In the genomic region with DNA sequence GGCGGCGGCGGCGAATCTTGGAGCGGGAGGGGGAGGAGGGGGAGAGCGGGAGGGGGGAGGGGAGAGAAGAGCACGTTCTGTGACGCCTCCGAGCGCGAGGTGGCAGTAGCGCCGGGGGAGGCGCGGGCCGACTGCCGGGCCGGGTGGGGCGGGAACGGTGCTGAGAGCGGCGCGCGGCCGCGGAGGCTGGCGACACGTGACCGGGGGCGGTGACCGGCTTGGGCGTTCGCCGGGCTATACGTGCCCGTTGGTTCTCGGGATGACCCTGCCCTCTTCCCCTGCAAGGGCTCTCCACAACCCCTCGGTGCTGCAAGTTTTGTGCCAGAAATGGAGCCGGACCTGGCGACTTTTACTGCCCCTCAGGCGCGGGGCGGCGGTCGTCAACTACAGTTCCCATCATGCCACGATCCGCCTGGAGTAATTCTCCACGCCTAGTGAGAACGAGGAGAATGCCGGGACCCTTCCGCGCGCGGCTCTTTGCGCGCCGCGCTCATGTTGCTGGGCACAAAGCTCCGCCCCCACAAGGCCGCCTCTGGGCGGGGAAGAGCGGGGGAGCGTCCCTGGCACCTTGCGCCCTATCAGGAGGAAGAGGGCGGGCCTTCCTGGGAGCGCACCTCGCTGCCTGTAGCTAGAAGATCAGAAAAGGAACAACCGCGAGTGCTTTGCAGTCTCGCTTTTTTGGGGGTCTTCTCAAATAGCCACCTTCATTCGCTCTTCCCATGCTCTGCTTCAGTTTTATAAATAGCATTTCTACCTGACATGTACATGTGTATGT, we compare ENCODE assay signal across 8 cellular contexts. TPM values are rescaled to one million over a fixed set of nuclear protein-coding genes. Genes with fewer than 3 reads are reported as not detected.
DNase-seq lines count a peak whose midpoint lies in the region; ATAC-seq and TF ChIP-seq lines count a peak whose summit lies in the region.

TSS of gene KPNA3 (minus strand) at position 133 of the 775 bp plus-strand sequence. CDS start 176 bp downstream, outside the sequence.

- peak within 1 kb of the TSS; percentile 97 for H3K27ac Mint-ChIP-seq in activated naive CD8-positive, alpha-beta T cell

- H3K9me3 ChIP-seq in osteoblast (ENCODE audit: low read depth, low read length), result no peaks in the 10 kb centered on the region
- H3K9me3 ChIP-seq in thoracic aorta, result no peaks in the 10 kb centered on the region

- peaks cover 27% of the 10 kb centered on the region for H4K20me1 ChIP-seq in osteoblast (ENCODE audit: insufficient read depth, low read length)

- H3K36me3 Mint-ChIP-seq in activated naive CD8-positive, alpha-beta T cell, result peaks cover 6% of the 10 kb centered on the region

- H3K27me3 ChIP-seq in osteoblast (ENCODE audit: insufficient read depth, low read length), result no peaks in the 10 kb centered on the region
- H3K27me3 ChIP-seq in thoracic aorta (replicated peaks; ENCODE audit: insufficient read depth), result no peaks in the 10 kb centered on the region

- peak within 1 kb of the TSS; percentile 98 for H3K4me3 Mint-ChIP-seq in activated naive CD8-positive, alpha-beta T cell

- H3K4me2 ChIP-seq in osteoblast (ENCODE audit: insufficient read depth, low read length), result peak within 1 kb of the TSS; percentile 96

- no peaks in the 10 kb centered on the region for H3K9me3 Mint-ChIP-seq in activated naive CD8-positive, alpha-beta T cell (ENCODE audit: low read depth)

- H2AFZ ChIP-seq in osteoblast (ENCODE audit: low read length), result peak within 1 kb of the TSS; percentile 98

- H3K4me3 ChIP-seq in GM12865 (ENCODE audit: low read depth, low read length) (peak within 1 kb of the TSS; percentile 69), osteoblast (ENCODE audit: insufficient read depth, low read length) (peak within 1 kb of the TSS; percentile 81), thoracic aorta (peak within 1 kb of the TSS; percentile 93)

- H3K4me1 ChIP-seq in osteoblast (ENCODE audit: insufficient read depth, low read length) (peaks cover 18% of the 10 kb centered on the region), thoracic aorta (ENCODE audit: control insufficient read depth in 1 of 2, low read depth in 2 of 2) (peaks cover 13 to 23% of the 10 kb centered on the region in 2 donors)

- H3K27ac ChIP-seq in osteoblast (ENCODE audit: low read depth, low read length), result peak within 1 kb of the TSS; percentile 86
- peak within 1 kb of the TSS; percentile 92 to 93 for H3K27ac ChIP-seq in thoracic aorta

- H3K27me3 Mint-ChIP-seq in activated naive CD8-positive, alpha-beta T cell, result peaks cover 5% of the 10 kb centered on the region

- no peaks in the 10 kb centered on the region for H3K36me3 ChIP-seq in osteoblast (ENCODE audit: insufficient read depth, low read length)
- no peaks in the 10 kb centered on the region for H3K36me3 ChIP-seq in thoracic aorta

- H3K4me1 Mint-ChIP-seq in activated naive CD8-positive, alpha-beta T cell (ENCODE audit: low read depth), result peaks cover 37% of the 10 kb centered on the region

- ATAC-seq in HG02642 (IDR thresholded peaks at IDR 0.05; ENCODE audit: poor library complexity, unreplicated experiment), result peak; percentile 90
- peak; percentile 93 for ATAC-seq in thoracic aorta (ENCODE audit: insufficient number of reproducible peaks, low FRiP score, low read depth)

- DNase-seq in GM12865 (ENCODE audit: low read depth), result peak; percentile 98
- DNase-seq in NCI-H1105 (lab: John Stamatoyannopoulos, UW), result peak; percentile 87
- peak; percentile 92 for DNase-seq in SKM-1 treated with dmso at 0.1 percent for 144 hours (lab: John Stamatoyannopoulos, UW; ENCODE audit: unreplicated experiment)
- DNase-seq in glomerular visceral epithelial cell (ENCODE audit: extremely low spot score), result peak; percentile 96
- DNase-seq in osteoblast (ENCODE audit: insufficient read length, low spot score, missing footprints), result peak; percentile 99
- DNase-seq in thoracic aorta (ENCODE audit: low spot score), result peak; percentile 88

- peak; percentile 15 for TF ChIP-seq CTCF in GM12865 (IDR thresholded peaks at IDR 0.05; ENCODE audit: insufficient read depth, low read depth, low read length, missing control alignments)
- no peak for TF ChIP-seq CTCF in osteoblast (IDR thresholded peaks at IDR 0.05; ENCODE audit: extremely low read depth, low read depth, low read length)
- TF ChIP-seq CTCF in thoracic aorta (IDR thresholded peaks at IDR 0.05), result peak; percentile 22

- peaks cover 43% of the 10 kb centered on the region for H3K79me2 ChIP-seq in osteoblast (ENCODE audit: insufficient read depth, low read length)

RNA-seq across cellular contexts. Expression of gene KPNA3, which starts in this region (rescaled TPM):
- total RNA-seq in osteoblast (42.0 and 43.6 TPM in 2 replicates), thoracic aorta (10 to 100 TPM; 30.3 to 30.9 TPM)

Comparison
In these comparisons a context has a peak if more than half of its experiments do, and no peak if none do; other contexts are left out.
1. Peak in every context shown above with its lines: DNase-seq, ATAC-seq, H3K4me3 ChIP-seq and H3K27ac ChIP-seq.